Comparison of ENCODE assay signal across 1 cellular context in genomic region chr10:55631071-55631654, GRCh38.
TF ChIP-seq lines count a peak whose summit lies in the region.

No MANE protein-coding gene starts in this region.

TF ChIP-seq in HEK293, 187 proteins besides CTCF, POLR2A, EP300 and RAD21 (continued from another document):
- TF ChIP-seq ZNF2 (tag by site-specific recombination; IDR thresholded peaks at IDR 0.05): peak; percentile 31; the same call in 1 of the 2 replicates
- peak; percentile 94 for TF ChIP-seq ZNF366 (tag by site-specific recombination; conservative IDR thresholded peaks at IDR 0.05)
- TF ChIP-seq ZIC2 (tag by site-specific recombination; IDR thresholded peaks at IDR 0.05): peak; percentile 91
- 0 out of 2 replicates have a peak, but pooled peaks have one; percentile 13 for TF ChIP-seq TRIM28 (IDR thresholded peaks at IDR 0.05; ENCODE audit: borderline replicate concordance, low read length)
- peak; percentile 71 for TF ChIP-seq YY1 (tag by site-specific recombination; IDR thresholded peaks at IDR 0.05)
- TF ChIP-seq ZBTB17 (tag by site-specific recombination; IDR thresholded peaks at IDR 0.05): peak; percentile 89
- no peak for TF ChIP-seq ZSCAN30 (tag by site-specific recombination; IDR thresholded peaks at IDR 0.05)
- no peak for TF ChIP-seq ZNF169 (tag by site-specific recombination; IDR thresholded peaks at IDR 0.05)
- TF ChIP-seq ZBTB1 (tag by site-specific recombination; IDR thresholded peaks at IDR 0.05): 0 out of 2 replicates have a peak, but pooled peaks have one; percentile 2
- peak; percentile 54 for TF ChIP-seq ZBTB11 (tag by site-specific recombination; conservative IDR thresholded peaks at IDR 0.05; ENCODE audit: low read depth)
- TF ChIP-seq ZNF521 (tag by site-specific recombination; IDR thresholded peaks at IDR 0.05): no peak
- peak; percentile 21; the same call in 1 of the 2 replicates for TF ChIP-seq ZNF449 (tag by site-specific recombination; IDR thresholded peaks at IDR 0.05)
- no peak for TF ChIP-seq ZNF529 (tag by site-specific recombination; IDR thresholded peaks at IDR 0.05; ENCODE audit: insufficient replicate concordance)
- TF ChIP-seq ZSCAN23 (tag by site-specific recombination; IDR thresholded peaks at IDR 0.05): no peak
- TF ChIP-seq REST (tag by site-specific recombination; IDR thresholded peaks at IDR 0.05): no peak
- no peak for TF ChIP-seq KLF7 (tag by site-specific recombination; IDR thresholded peaks at IDR 0.05; ENCODE audit: borderline replicate concordance)
- TF ChIP-seq ZNF341 (tag by site-specific recombination; IDR thresholded peaks at IDR 0.05; ENCODE audit: low read depth): peak; percentile 73
- TF ChIP-seq ZNF561 (tag by site-specific recombination; IDR thresholded peaks at IDR 0.05; ENCODE audit: borderline replicate concordance): 0 out of 2 replicates have a peak, but pooled peaks have one; percentile 50
- TF ChIP-seq PRDM10 (tag by site-specific recombination; IDR thresholded peaks at IDR 0.05): peak; percentile 83
- no peak for TF ChIP-seq ZNF510 (tag by site-specific recombination; IDR thresholded peaks at IDR 0.05; ENCODE audit: insufficient replicate concordance)
- 0 out of 2 replicates have a peak, but pooled peaks have one; percentile 47 for TF ChIP-seq ZNF423 (tag by site-specific recombination; IDR thresholded peaks at IDR 0.05)
- 0 out of 2 replicates have a peak, but pooled peaks have one; percentile 32 for TF ChIP-seq HIC1 (tag by site-specific recombination; IDR thresholded peaks at IDR 0.05)
- no peak for TF ChIP-seq ZNF19 (tag by site-specific recombination; IDR thresholded peaks at IDR 0.05; ENCODE audit: low read depth)
- TF ChIP-seq ZBTB48 (tag by site-specific recombination; IDR thresholded peaks at IDR 0.05): peak; percentile 48; the same call in 1 of the 2 replicates
- peak; percentile 36; the same call in 1 of the 2 replicates for TF ChIP-seq ZBTB8A (tag by site-specific recombination; IDR thresholded peaks at IDR 0.05)
- TF ChIP-seq ZEB2 (tag by site-specific recombination; IDR thresholded peaks at IDR 0.05): 0 out of 2 replicates have a peak, but pooled peaks have one; percentile 67
- peak; percentile 74; the same call in 1 of the 2 replicates for TF ChIP-seq BCL11B (tag by site-specific recombination; IDR thresholded peaks at IDR 0.05; ENCODE audit: low read depth)
- TF ChIP-seq ZBTB26 (tag by site-specific recombination; optimal IDR thresholded peaks at IDR 0.05): peak; percentile 90
- peak; percentile 48 for TF ChIP-seq ZNF600 (tag by site-specific recombination; IDR thresholded peaks at IDR 0.05)
- TF ChIP-seq SP7 (tag by site-specific recombination; IDR thresholded peaks at IDR 0.05): 0 out of 2 replicates have a peak, but pooled peaks have one; percentile 19
- peak; percentile 66 for TF ChIP-seq SCRT2 (tag by site-specific recombination; IDR thresholded peaks at IDR 0.05)
- no peak for TF ChIP-seq GFI1B (tag by site-specific recombination; IDR thresholded peaks at IDR 0.05)
- no peak for TF ChIP-seq ZNF146 (tag by site-specific recombination; IDR thresholded peaks at IDR 0.05)
- TF ChIP-seq ZNF112 (tag by site-specific recombination; IDR thresholded peaks at IDR 0.05): no peak
- no peak for TF ChIP-seq ZSCAN18 (tag by site-specific recombination; IDR thresholded peaks at IDR 0.05)
- no peak for TF ChIP-seq MZF1 (tag by site-specific recombination; IDR thresholded peaks at IDR 0.05; ENCODE audit: borderline replicate concordance)
- peak; percentile 68 for TF ChIP-seq ZNF76 (tag by site-specific recombination; IDR thresholded peaks at IDR 0.05; ENCODE audit: borderline replicate concordance, low read depth)
- peak; percentile 66 for TF ChIP-seq IKZF3 (tag by site-specific recombination; IDR thresholded peaks at IDR 0.05)
